ENCODE assay signal across 27 cellular contexts in genomic region chr12:131885543-131886057, GRCh38.
"Had no signal": no experiment of that assay in that cellular context is flagged by ENCODE, and none has a peak within 500 bp of the region (broad histone marks: within the 10 kb centered on the region; RNA-seq: fewer than 3 reads in every experiment).

No MANE protein-coding gene starts in this region.

- H3K4me2 ChIP-seq: neural progenitor cell, smooth muscle cell had no signal

- DNase-seq: natural killer cell; occipital lobe; ovary; psoas muscle; spleen; stimulated activated CD4-positive, alpha-beta T cell treated with anti-CD3 and anti-CD28 coated beads, Interleukin-12 subunit alpha, Interleukin-12 subunit beta, amount 100 ng/mL, for 4 hours; stimulated activated CD4-positive, alpha-beta T cell treated with anti-CD3 and anti-CD28 coated beads, Interleukin-1b, Interleukin-23, amount 100 ng/mL, for 48 hours; stimulated activated CD4-positive, alpha-beta T cell treated with anti-CD3 and anti-CD28 coated beads, Interleukin-4, amount 100 ng/mL, for 1 hour; stimulated activated CD4-positive, alpha-beta T cell treated with anti-CD3 and anti-CD28 coated beads, Interleukin-4, amount 100 ng/mL, for 4 hours; stimulated activated CD8-positive, alpha-beta memory T cell treated with anti-CD3 and anti-CD28 coated beads, Interleukin-4, amount 100 ng/mL, for 48 hours; stimulated activated naive CD4-positive, alpha-beta T cell; stimulated activated naive CD8-positive, alpha-beta T cell treated with anti-CD3 and anti-CD28 coated beads, Interleukin-15, amount 100 ng/mL, for 72 hours; stimulated activated naive CD8-positive, alpha-beta T cell treated with anti-CD3 and anti-CD28 coated beads, Interleukin-15, Interleukin-2, amounts not matched to agents 100 U/mL and 50 U/mL, for 24 hours; substantia nigra; testis; tibial artery; transverse colon; upper lobe of right lung; uterus had no signal

- H3K36me3 ChIP-seq: neural progenitor cell, ovary, spleen, suprapubic skin, tibial artery, transverse colon, upper lobe of right lung, uterus had no signal

- H3K9ac ChIP-seq: neural progenitor cell, parathyroid adenoma had no signal

- H3K4me3 ChIP-seq: neural progenitor cell, ovary, psoas muscle, skin epidermis, smooth muscle cell, spleen, suprapubic skin, testis, tibial artery, transverse colon, upper lobe of right lung, uterus had no signal

- ATAC-seq: natural killer cell; psoas muscle; right cardiac atrium; sciatic nerve; stimulated activated memory B cell treated with anti-CD40 and anti-IgM and Interleukin-4, amounts not matched to agents 10 μg/mL and 1 μg/mL and 100 μg/mL, for 72 hours; stimulated activated naive CD8-positive, alpha-beta T cell treated with anti-CD3 and anti-CD28 coated beads, Interleukin-15, amount 100 ng/mL, for 72 hours; stimulated activated naive CD8-positive, alpha-beta T cell treated with anti-CD3 and anti-CD28 coated beads, Interleukin-15, Interleukin-2, amounts not matched to agents 100 U/mL and 50 U/mL, for 24 hours; upper lobe of right lung had no signal

- H3K9me3 ChIP-seq: ovary, suprapubic skin, testis, transverse colon, upper lobe of right lung, uterus had no signal

- H3K27ac ChIP-seq: neural progenitor cell, ovary, parathyroid adenoma, psoas muscle, spleen, suprapubic skin, testis, tibial artery, transverse colon, upper lobe of right lung, uterus had no signal

- H2AFZ ChIP-seq: neural progenitor cell, parathyroid adenoma had no signal

- H3K79me2 ChIP-seq: parathyroid adenoma had no signal

- H3K4me1 ChIP-seq: neural progenitor cell, psoas muscle, testis, tibial artery, transverse colon, upper lobe of right lung, uterus had no signal

- H3K27me3 ChIP-seq: neural progenitor cell, ovary, suprapubic skin, testis, transverse colon, upper lobe of right lung, uterus had no signal
